Comparison of ENCODE assay signal across 8 cellular contexts in the genomic region with DNA sequence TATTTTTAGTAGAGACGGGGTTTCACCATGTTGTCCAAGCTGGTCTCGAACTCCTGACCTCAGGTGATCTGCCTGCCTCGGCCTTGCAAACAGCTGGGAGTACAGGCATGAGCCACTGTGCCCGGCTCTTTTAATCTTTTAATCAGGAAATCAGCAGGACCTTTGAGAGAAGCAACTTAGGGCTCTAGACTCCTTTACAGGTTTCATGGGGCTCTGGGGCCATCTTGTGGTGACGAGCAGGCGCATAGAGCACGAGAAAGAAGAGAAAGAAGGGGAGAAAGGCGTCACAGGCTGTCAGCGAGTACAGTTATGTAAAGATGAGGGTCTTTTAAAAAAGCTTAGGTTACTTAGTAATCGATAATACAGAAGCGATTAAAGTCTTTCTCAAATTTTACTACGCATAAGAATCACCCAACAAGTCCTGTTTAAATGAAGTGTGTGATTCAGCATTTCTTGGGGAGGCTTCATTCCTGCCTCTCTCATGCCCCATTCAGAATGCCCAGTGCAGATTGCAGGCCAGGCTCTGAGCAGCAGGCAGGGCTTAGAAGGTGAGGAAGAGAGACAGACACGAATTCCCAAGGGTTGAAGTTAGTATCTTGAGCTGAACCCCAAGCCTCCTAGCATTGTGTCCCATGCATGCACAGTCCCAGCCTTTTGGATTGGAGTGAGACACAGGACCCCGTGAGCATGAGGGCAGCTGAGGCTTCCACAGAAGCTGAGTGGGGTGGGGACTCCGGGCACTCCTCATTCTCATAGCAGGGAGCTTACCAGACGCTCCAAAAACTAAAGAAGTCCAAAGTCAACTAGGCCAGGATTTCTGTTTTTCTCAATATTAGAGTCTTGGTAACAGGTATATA. TPM values are rescaled to one million over a fixed set of nuclear protein-coding genes. Genes with fewer than 3 reads are reported as not detected.
DNase-seq lines count a peak whose midpoint lies in the region; ATAC-seq, FAIRE-seq and TF ChIP-seq lines count a peak whose summit lies in the region.

No MANE protein-coding gene starts in this region.

- H3K9me2 ChIP-seq in OCI-LY1 (ENCODE audit: low read depth, low read length) = no peaks in the 10 kb centered on the region

- H3K27ac Mint-ChIP-seq in activated T-helper 17 cell treated with anti-CD3 and anti-CD28 coated beads, Interleukin-2, amount 50 U/mL, for 72 hours = no peak overlapping the region

- no peak overlapping the region for H3K4me2 ChIP-seq in OCI-LY1 (ENCODE audit: low read length)

- no peaks in the 10 kb centered on the region for H3K36me3 Mint-ChIP-seq in activated T-helper 17 cell treated with anti-CD3 and anti-CD28 coated beads, Interleukin-2, amount 50 U/mL, for 72 hours (ENCODE audit: low read depth)

- no peaks in the 10 kb centered on the region for H3K36me3 ChIP-seq in OCI-LY1 (ENCODE audit: insufficient read depth, low read length)

- H3F3A ChIP-seq in OCI-LY1 (ENCODE audit: insufficient read depth, low read length) = no peaks in the 10 kb centered on the region

- peak; percentile 75 for DNase-seq in D721Med (ENCODE audit: insufficient read length, low spot score)
- DNase-seq in HT1080 (ENCODE audit: low read depth) = peak; percentile 70
- DNase-seq in foreskin keratinocyte = peak; percentile 27 to 56
- DNase-seq in occipital lobe (lab: John Stamatoyannopoulos, UW) = peak; percentile 48

- TF ChIP-seq CTCF in D721Med (IDR thresholded peaks at IDR 0.05; ENCODE audit: insufficient read depth, missing control alignments) = peak; percentile 89
- peak; percentile 61 for TF ChIP-seq CTCF in OCI-LY1 (IDR thresholded peaks at IDR 0.05; ENCODE audit: low read length)
- peak; percentile 87 for TF ChIP-seq CTCF in foreskin keratinocyte (conservative IDR thresholded peaks at IDR 0.05)

- H3K4me1 ChIP-seq in OCI-LY1 (ENCODE audit: insufficient read depth, low read length, severe bottlenecking) = no peaks in the 10 kb centered on the region
- no peaks in the 10 kb centered on the region for H3K4me1 ChIP-seq in foreskin keratinocyte

- H3K4me3 ChIP-seq in OCI-LY1 (ENCODE audit: low read depth, low read length, poor library complexity, severe bottlenecking) = no peak overlapping the region

- H3K27ac ChIP-seq in OCI-LY1 (ENCODE audit: low read depth, low read length, poor library complexity, severe bottlenecking) (no peak overlapping the region), foreskin keratinocyte (no peak overlapping the region)

- peaks cover 5% of the 10 kb centered on the region for H3K4me1 Mint-ChIP-seq in activated T-helper 17 cell treated with anti-CD3 and anti-CD28 coated beads, Interleukin-2, amount 50 U/mL, for 72 hours

- H3K9me3 ChIP-seq in OCI-LY1 (ENCODE audit: low read length) = no peaks in the 10 kb centered on the region

- H3K27me3 ChIP-seq in OCI-LY1 (ENCODE audit: insufficient read depth, low read length) (no peaks in the 10 kb centered on the region; the same call in 1 of the 2 replicates), foreskin keratinocyte (peaks cover 14% of the 10 kb centered on the region)

- no peak overlapping the region for H3K4me3 Mint-ChIP-seq in activated T-helper 17 cell treated with anti-CD3 and anti-CD28 coated beads, Interleukin-2, amount 50 U/mL, for 72 hours

- no peak overlapping the region for H2AFZ ChIP-seq in OCI-LY1 (ENCODE audit: low read length)

- H3K9me3 Mint-ChIP-seq in activated T-helper 17 cell treated with anti-CD3 and anti-CD28 coated beads, Interleukin-2, amount 50 U/mL, for 72 hours = no peaks in the 10 kb centered on the region

- H3K79me2 ChIP-seq in OCI-LY1 (ENCODE audit: insufficient read depth, low read length) = no peaks in the 10 kb centered on the region

- no peak for FAIRE-seq in D721Med (lab: Jason Lieb, UNC)

- ATAC-seq in GM19455 (IDR thresholded peaks at IDR 0.05; ENCODE audit: unreplicated experiment) = peak; percentile 79
- ATAC-seq in activated T-helper 17 cell treated with anti-CD3 and anti-CD28 coated beads, Interleukin-2, amount 50 U/mL, for 72 hours (replicated peaks) = peak; percentile 69
- ATAC-seq in foreskin keratinocyte = peak; percentile 76
- ATAC-seq in HG03139 (IDR thresholded peaks at IDR 0.05; ENCODE audit: unreplicated experiment) = no peak

- no peaks in the 10 kb centered on the region for H4K20me1 ChIP-seq in OCI-LY1 (ENCODE audit: insufficient read depth, low read length)

- no peak overlapping the region for H3K9ac ChIP-seq in OCI-LY1 (ENCODE audit: low read length)

- H3K27me3 Mint-ChIP-seq in activated T-helper 17 cell treated with anti-CD3 and anti-CD28 coated beads, Interleukin-2, amount 50 U/mL, for 72 hours = peaks cover 4% of the 10 kb centered on the region

RNA-seq across cellular contexts. Expression of gene PFKP, which starts 23.6 kb away (rescaled TPM):
- total RNA-seq in HT1080 (2014; rRNA removed; shearing (Covaris generic)) = 247 and 265 TPM in 2 replicates
- polyA plus RNA-seq in HT1080 (2015; cell fraction: cytosol; rRNA removed) = 236 and 244 TPM in 2 replicates
- 376 and 387 TPM in 2 replicates for polyA plus RNA-seq in HT1080 (2015; cell fraction: nucleus; rRNA removed)
- total RNA-seq in activated T-helper 17 cell treated with anti-CD3 and anti-CD28 coated beads, Interleukin-2, amount 50 U/mL, for 72 hours = 100 to 1,000 TPM; 349 TPM
- total RNA-seq in foreskin keratinocyte (186 and 190 TPM in 2 replicates), occipital lobe (76.3 TPM)
- polyA plus RNA-seq in foreskin keratinocyte = 125 and 130 TPM in 2 replicates
